ENCODE assay signal across 15 cellular contexts in the genomic region with DNA sequence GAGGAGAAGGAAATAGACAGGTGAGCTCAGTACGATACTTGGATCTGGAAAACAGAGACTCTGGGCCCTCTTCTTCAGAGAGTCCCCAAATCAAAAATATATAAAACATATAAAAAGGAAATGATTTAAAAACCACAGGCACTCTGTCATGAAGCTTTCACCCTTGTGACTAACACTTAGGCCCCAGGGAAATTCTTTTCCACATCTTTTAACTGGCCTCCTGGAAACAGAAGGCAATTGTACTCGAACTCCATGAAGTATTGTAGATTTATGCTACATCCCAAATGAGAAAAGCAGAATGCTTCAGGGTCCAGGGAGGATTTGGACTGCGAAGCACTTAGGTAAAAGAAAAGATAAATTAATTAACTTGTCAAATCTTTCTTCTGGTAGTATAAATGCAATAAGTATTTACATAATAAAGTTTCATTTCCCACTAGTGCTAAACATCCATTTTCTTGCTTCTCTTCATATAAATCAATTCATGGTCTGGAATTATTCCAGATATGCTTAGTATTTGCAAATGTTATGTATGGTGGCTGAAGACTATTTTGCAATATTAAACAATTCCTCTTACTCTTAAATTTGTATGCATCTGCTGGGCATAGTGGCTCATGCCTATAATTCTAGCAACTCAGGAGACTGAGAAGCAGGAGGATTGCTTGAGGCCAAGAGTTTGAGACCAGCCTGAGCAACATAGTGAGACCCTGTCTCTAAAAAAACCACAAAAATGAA.
DNase-seq lines count a peak whose midpoint lies in the region; ATAC-seq and TF ChIP-seq lines count a peak whose summit lies in the region.
"Had no signal": no experiment of that assay in that cellular context is flagged by ENCODE, and none has a peak within 500 bp of the region (broad histone marks: within the 10 kb centered on the region; RNA-seq: fewer than 3 reads in every experiment).

No MANE protein-coding gene starts in this region.

- intact Hi-C loops in breast epithelium (cut with DNase I; ENCODE audit: low total_unique reads), result no loop called here

- peaks cover 0 to 14% of the 10 kb centered on the region in 2 donors for H3K4me1 ChIP-seq in breast epithelium

- peak overlapping the region; percentile 84 to 87 for H3K27ac ChIP-seq in breast epithelium
- H3K27ac ChIP-seq: HL-60, parathyroid adenoma, vagina had no signal

- H3K4me3 ChIP-seq in BJ (ENCODE audit: low read depth, low read length) (no peak overlapping the region), breast epithelium (no peak overlapping the region)
- H3K4me3 ChIP-seq: vagina had no signal

- DNase-seq in BJ (ENCODE audit: low read depth) (peak; percentile 66), MV-4-11 (lab: John Stamatoyannopoulos, UW) (peak; percentile 1), breast epithelium (ENCODE audit: low spot score in 2 of 2) (no peak), kidney tubule cell (ENCODE audit: low spot score) (peak; percentile 79), NCI-H748 treated with DMSO at 0.1 percent for 48 hours (lab: John Stamatoyannopoulos, UW) (no peak), ecto neural progenitor cell (ENCODE audit: low spot score) (no peak)
- no peak for DNase-seq in activated T-cell treated with anti-CD3 and anti-CD28 coated beads, Interleukin-2, amount 50 U/mL, for 1 hour
- DNase-seq: activated CD4-positive, alpha-beta T cell treated with anti-CD3 and anti-CD28 coated beads, Interleukin-2, amount 50 U/mL, for 1 hour; DMS53; OCI-M1; stimulated activated CD8-positive, alpha-beta memory T cell treated with anti-CD3 and anti-CD28 coated beads, Interleukin-4, amount 100 ng/mL, for 48 hours had no signal

- no peak for ATAC-seq in HG03432 (IDR thresholded peaks at IDR 0.05; ENCODE audit: unreplicated experiment)

- no peak for TF ChIP-seq CTCF in BJ (IDR thresholded peaks at IDR 0.05; ENCODE audit: insufficient read depth, low read depth, low read length)
- TF ChIP-seq CTCF in breast epithelium (IDR thresholded peaks at IDR 0.05), result no peak

- POLR2A ChIA-PET in BJ (lab: Charles Lee), result no interaction called here

- no peak for TF ChIP-seq POLR2A in breast epithelium (IDR thresholded peaks at IDR 0.05)

- no peaks in the 10 kb centered on the region for H3K9me3 ChIP-seq in breast epithelium
- H3K9me3 ChIP-seq: vagina had no signal

- CTCF ChIA-PET in BJ (lab: Yijun Ruan, JAX), result no interaction called here

- H3K27me3 ChIP-seq in BJ (ENCODE audit: control insufficient read depth, insufficient read depth, low read length) (no peaks in the 10 kb centered on the region), breast epithelium (no peaks in the 10 kb centered on the region)
- H3K27me3 ChIP-seq: vagina had no signal

- H3K36me3 ChIP-seq in BJ (ENCODE audit: control insufficient read depth, insufficient read depth, low read length), result no peaks in the 10 kb centered on the region
- H3K36me3 ChIP-seq in breast epithelium, result no peaks in the 10 kb centered on the region
- H3K36me3 ChIP-seq: vagina had no signal

Comparison
In these comparisons a context has a peak if more than half of its experiments do, and no peak if none do; other contexts are left out.
1. DNase-seq: peak in BJ (single experiment), MV-4-11 (single experiment) and kidney tubule cell (single experiment); none in breast epithelium (0 of 2), activated T-cell treated with anti-CD3 and anti-CD28 coated beads, Interleukin-2, amount 50 U/mL, for 1 hour (single experiment), NCI-H748 treated with DMSO at 0.1 percent for 48 hours (single experiment) and ecto neural progenitor cell (single experiment).